Comparison of ENCODE assay signal across 8 cellular contexts in the genomic region with DNA sequence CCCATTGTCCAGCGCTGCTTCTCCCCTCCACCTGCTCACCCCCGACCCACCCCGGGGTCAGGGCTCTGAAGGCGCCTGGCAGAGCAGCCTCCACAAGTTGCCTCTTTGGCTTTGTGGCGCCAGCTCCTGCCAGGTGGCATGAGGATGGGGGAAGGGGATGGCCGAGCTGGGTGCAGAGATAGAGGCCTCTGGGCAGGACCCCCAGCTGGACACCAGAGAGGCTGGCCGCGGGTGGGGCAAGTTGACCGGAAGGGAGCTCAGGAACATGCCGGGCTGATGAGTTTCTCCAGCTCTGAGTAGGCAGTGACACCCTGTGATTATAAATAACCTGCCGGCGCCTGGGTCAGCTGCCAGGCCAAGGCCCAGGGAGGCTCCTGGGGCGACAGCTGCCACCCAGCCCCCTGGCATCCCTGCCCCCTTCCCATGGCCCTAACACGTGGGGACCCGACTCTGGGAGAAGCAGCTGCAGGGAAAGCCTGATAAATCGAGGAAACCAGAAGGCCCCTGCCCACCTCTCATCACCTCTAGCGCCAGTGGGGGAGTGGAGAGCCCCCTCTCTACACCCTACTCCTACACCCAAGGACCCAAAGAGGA. TPM values are rescaled to one million over a fixed set of nuclear protein-coding genes. Genes with fewer than 3 reads are reported as not detected.
DNase-seq lines count a peak whose midpoint lies in the region; ATAC-seq and TF ChIP-seq lines count a peak whose summit lies in the region.

No MANE protein-coding gene starts in this region.

- no peak for ATAC-seq in stimulated activated naive CD8-positive, alpha-beta T cell treated with anti-CD3 and anti-CD28 coated beads, Interleukin-15, Interleukin-2, amounts not matched to agents 100 U/mL and 50 U/mL, for 24 hours
- ATAC-seq in activated naive CD8-positive, alpha-beta T cell treated with anti-CD3 and anti-CD28 coated beads, Interleukin-2, amount 10 ng/mL, durations not matched to agents 7 days and 5 days (ENCODE audit: low read depth) = peak; percentile 6
- ATAC-seq in upper lobe of right lung = no peak
- no peak for ATAC-seq in HG03521 (IDR thresholded peaks at IDR 0.05; ENCODE audit: unreplicated experiment)

- H3K4me1 Mint-ChIP-seq in stimulated activated naive CD8-positive, alpha-beta T cell treated with anti-CD3 and anti-CD28 coated beads, Interleukin-15, Interleukin-2, amounts not matched to agents 100 ng/mL and 50 ng/mL, for 24 hours (ENCODE audit: low read depth) = peaks cover 29% of the 10 kb centered on the region
- H3K4me1 Mint-ChIP-seq in activated naive CD8-positive, alpha-beta T cell treated with anti-CD3 and anti-CD28 coated beads, Interleukin-2, amount 10 ng/mL, durations not matched to agents 7 days and 5 days = peaks cover 13% of the 10 kb centered on the region

- H3K27me3 ChIP-seq in upper lobe of right lung (peaks cover 50% of the 10 kb centered on the region), adrenal gland (peaks cover 21% of the 10 kb centered on the region)

- no peak overlapping the region for H3K27ac Mint-ChIP-seq in stimulated activated naive CD8-positive, alpha-beta T cell treated with anti-CD3 and anti-CD28 coated beads, Interleukin-15, Interleukin-2, amounts not matched to agents 100 ng/mL and 50 ng/mL, for 24 hours
- no peak overlapping the region for H3K27ac Mint-ChIP-seq in activated naive CD8-positive, alpha-beta T cell treated with anti-CD3 and anti-CD28 coated beads, Interleukin-2, amount 10 ng/mL, durations not matched to agents 7 days and 5 days

- H3K4me3 ChIP-seq in upper lobe of right lung (peak overlapping the region; percentile 50), adrenal gland (peak overlapping the region in 2 of 4 donors; percentile 16 to 65)

- H3K27ac ChIP-seq in upper lobe of right lung = no peak overlapping the region
- no peak overlapping the region for H3K27ac ChIP-seq in adrenal gland

- H3K36me3 Mint-ChIP-seq in stimulated activated naive CD8-positive, alpha-beta T cell treated with anti-CD3 and anti-CD28 coated beads, Interleukin-15, Interleukin-2, amounts not matched to agents 100 ng/mL and 50 ng/mL, for 24 hours (ENCODE audit: low read depth) = no peaks in the 10 kb centered on the region
- H3K36me3 Mint-ChIP-seq in activated naive CD8-positive, alpha-beta T cell treated with anti-CD3 and anti-CD28 coated beads, Interleukin-2, amount 10 ng/mL, durations not matched to agents 7 days and 5 days = peaks cover 3% of the 10 kb centered on the region

- DNase-seq in stimulated activated naive CD8-positive, alpha-beta T cell treated with anti-CD3 and anti-CD28 coated beads, Interleukin-15, Interleukin-2, amounts not matched to agents 100 U/mL and 50 U/mL, for 24 hours = no peak
- DNase-seq in activated naive CD8-positive, alpha-beta T cell treated with anti-CD3 and anti-CD28 coated beads, Interleukin-2, amount 10 ng/mL, durations not matched to agents 7 days and 5 days = peak; percentile 47
- DNase-seq in left kidney (ENCODE audit: low read depth, low spot score) (peak; percentile 15), upper lobe of right lung (no peak), NCI-H524 treated with DMSO at 0.1 percent for 48 hours (lab: John Stamatoyannopoulos, UW) (no peak), adrenal gland (no peak)

- no peak for TF ChIP-seq POLR2A in adrenal gland (IDR thresholded peaks at IDR 0.05)

- H3K27me3 Mint-ChIP-seq in stimulated activated naive CD8-positive, alpha-beta T cell treated with anti-CD3 and anti-CD28 coated beads, Interleukin-15, Interleukin-2, amounts not matched to agents 100 ng/mL and 50 ng/mL, for 24 hours = no peaks in the 10 kb centered on the region
- no peaks in the 10 kb centered on the region for H3K27me3 Mint-ChIP-seq in activated naive CD8-positive, alpha-beta T cell treated with anti-CD3 and anti-CD28 coated beads, Interleukin-2, amount 10 ng/mL, durations not matched to agents 7 days and 5 days

- POLR2A ChIA-PET in activated naive CD8-positive, alpha-beta T cell treated with anti-CD3 and anti-CD28 coated beads, Interleukin-2, amount 10 ng/mL, durations not matched to agents 7 days and 5 days (lab: Charles Lee) = interaction anchor here (0.7 to 2.6 kb wide), 7 partner anchors 10 to 150 kb away, joined by 3 to 33 read pairs (median 5); a partner anchor contains a TSS

- peak overlapping the region; percentile 88 for H3K4me3 Mint-ChIP-seq in stimulated activated naive CD8-positive, alpha-beta T cell treated with anti-CD3 and anti-CD28 coated beads, Interleukin-15, Interleukin-2, amounts not matched to agents 100 ng/mL and 50 ng/mL, for 24 hours
- H3K4me3 Mint-ChIP-seq in activated naive CD8-positive, alpha-beta T cell treated with anti-CD3 and anti-CD28 coated beads, Interleukin-2, amount 10 ng/mL, durations not matched to agents 7 days and 5 days = peak overlapping the region; percentile 78

- H3K36me3 ChIP-seq in upper lobe of right lung (no peaks in the 10 kb centered on the region), adrenal gland (replicated peaks in 1 of 2) (no peaks in the 10 kb centered on the region)

- peaks cover 12% of the 10 kb centered on the region for H3K4me1 ChIP-seq in upper lobe of right lung
- H3K4me1 ChIP-seq in adrenal gland (replicated peaks in 1 of 2) = peaks cover 6 to 13% of the 10 kb centered on the region in 2 donors

- H3K9me3 ChIP-seq in upper lobe of right lung (no peaks in the 10 kb centered on the region), adrenal gland (replicated peaks in 1 of 3) (no peaks in the 10 kb centered on the region)

- 20 to 47% (median 26%) methylated on average over 3 to 17 of the region's 17 CpGs for WGBS in adrenal gland, 4 donors

- TF ChIP-seq CTCF in upper lobe of right lung (IDR thresholded peaks at IDR 0.05) (no peak), adrenal gland (IDR thresholded peaks at IDR 0.05) (no peak)

- intact Hi-C loops in upper lobe of right lung (cut with DNase I) = no loop called here
- intact Hi-C loops in adrenal gland (cut with DNase I) = no loop called here

- H3K9me3 Mint-ChIP-seq in stimulated activated naive CD8-positive, alpha-beta T cell treated with anti-CD3 and anti-CD28 coated beads, Interleukin-15, Interleukin-2, amounts not matched to agents 100 ng/mL and 50 ng/mL, for 24 hours = no peaks in the 10 kb centered on the region
- H3K9me3 Mint-ChIP-seq in activated naive CD8-positive, alpha-beta T cell treated with anti-CD3 and anti-CD28 coated beads, Interleukin-2, amount 10 ng/mL, durations not matched to agents 7 days and 5 days = peaks cover 2% of the 10 kb centered on the region

RNA-seq across cellular contexts. Expression of a gene that starts 0.7 kb away (rescaled TPM):
- 10 to 100 TPM; 17.2 to 19.0 TPM for total RNA-seq in activated naive CD8-positive, alpha-beta T cell treated with anti-CD3 and anti-CD28 coated beads, Interleukin-2, amount 10 ng/mL, durations not matched to agents 7 days and 5 days
- 1.6 TPM for total RNA-seq in upper lobe of right lung
- total RNA-seq in adrenal gland = 1 to 10 TPM in 5 of 8 donors, under 1 TPM in 3; 0.25 to 2.8 (median 1.2) TPM
- polyA plus RNA-seq in adrenal gland = 1 to 10 TPM in 1 of 3 donors, under 1 TPM in 2; 0.59 to 2.0 (median 0.88) TPM

RNA-seq across cellular contexts. Expression of a gene that starts 26.6 kb away (rescaled TPM):
- 10 to 100 TPM; 31.1 to 34.6 TPM for total RNA-seq in activated naive CD8-positive, alpha-beta T cell treated with anti-CD3 and anti-CD28 coated beads, Interleukin-2, amount 10 ng/mL, durations not matched to agents 7 days and 5 days
- total RNA-seq in upper lobe of right lung (28.6 TPM), adrenal gland (10 to 100 TPM in 6 of 8 donors, 1 to 10 TPM in 2; 6.1 to 73.8 (median 40.6) TPM)
- polyA plus RNA-seq in adrenal gland = 10 to 100 TPM; 44.2 to 89.4 (median 47.7) TPM

RNA-seq across cellular contexts. Expression of a gene that starts 26.8 kb away (rescaled TPM):
- 10 to 100 TPM; 18.5 to 18.8 TPM for total RNA-seq in activated naive CD8-positive, alpha-beta T cell treated with anti-CD3 and anti-CD28 coated beads, Interleukin-2, amount 10 ng/mL, durations not matched to agents 7 days and 5 days
- total RNA-seq in upper lobe of right lung (108 TPM), adrenal gland (100 to 1,000 TPM; 105 to 311 (median 211) TPM)
- 100 to 1,000 TPM in 1 of 3 donors, 10 to 100 TPM in 2; 32.1 to 100 (median 94.9) TPM for polyA plus RNA-seq in adrenal gland

RNA-seq across cellular contexts. Expression of a gene that starts 28.5 kb away (rescaled TPM):
- total RNA-seq in activated naive CD8-positive, alpha-beta T cell treated with anti-CD3 and anti-CD28 coated beads, Interleukin-2, amount 10 ng/mL, durations not matched to agents 7 days and 5 days = 10 to 100 TPM; 17.5 to 21.4 TPM
- total RNA-seq in upper lobe of right lung (0.41 TPM), adrenal gland (1 to 10 TPM in 1 of 8 donors, under 1 TPM in 7; 0.14 to 1.2 (median 0.39) TPM)
- polyA plus RNA-seq in adrenal gland = under 1 TPM; 0.07 to 0.48 (median 0.08) TPM

RNA-seq across cellular contexts. Expression of a gene that starts 58.7 kb away (rescaled TPM):
- 10 to 100 TPM in 1 of 2 experiments, 1 to 10 TPM in 1; 8.5 to 10.0 TPM for total RNA-seq in activated naive CD8-positive, alpha-beta T cell treated with anti-CD3 and anti-CD28 coated beads, Interleukin-2, amount 10 ng/mL, durations not matched to agents 7 days and 5 days
- 23.3 TPM for total RNA-seq in upper lobe of right lung
- total RNA-seq in adrenal gland = 10 to 100 TPM; 17.5 to 74.8 (median 43.1) TPM
- polyA plus RNA-seq in adrenal gland = 10 to 100 TPM; 11.5 to 15.7 (median 13.8) TPM

Comparison
In these comparisons a context has a peak if more than half of its experiments do, and no peak if none do; other contexts are left out.
1. DNase-seq: peak in activated naive CD8-positive, alpha-beta T cell treated with anti-CD3 and anti-CD28 coated beads, Interleukin-2, amount 10 ng/mL, durations not matched to agents 7 days and 5 days (single experiment) and left kidney (single experiment); none in stimulated activated naive CD8-positive, alpha-beta T cell treated with anti-CD3 and anti-CD28 coated beads, Interleukin-15, Interleukin-2, amounts not matched to agents 100 U/mL and 50 U/mL, for 24 hours (single experiment), upper lobe of right lung (single experiment), NCI-H524 treated with DMSO at 0.1 percent for 48 hours (single experiment) and adrenal gland (0 of 7).